9 cellular contexts compared by ENCODE assay signal in the genomic region with DNA sequence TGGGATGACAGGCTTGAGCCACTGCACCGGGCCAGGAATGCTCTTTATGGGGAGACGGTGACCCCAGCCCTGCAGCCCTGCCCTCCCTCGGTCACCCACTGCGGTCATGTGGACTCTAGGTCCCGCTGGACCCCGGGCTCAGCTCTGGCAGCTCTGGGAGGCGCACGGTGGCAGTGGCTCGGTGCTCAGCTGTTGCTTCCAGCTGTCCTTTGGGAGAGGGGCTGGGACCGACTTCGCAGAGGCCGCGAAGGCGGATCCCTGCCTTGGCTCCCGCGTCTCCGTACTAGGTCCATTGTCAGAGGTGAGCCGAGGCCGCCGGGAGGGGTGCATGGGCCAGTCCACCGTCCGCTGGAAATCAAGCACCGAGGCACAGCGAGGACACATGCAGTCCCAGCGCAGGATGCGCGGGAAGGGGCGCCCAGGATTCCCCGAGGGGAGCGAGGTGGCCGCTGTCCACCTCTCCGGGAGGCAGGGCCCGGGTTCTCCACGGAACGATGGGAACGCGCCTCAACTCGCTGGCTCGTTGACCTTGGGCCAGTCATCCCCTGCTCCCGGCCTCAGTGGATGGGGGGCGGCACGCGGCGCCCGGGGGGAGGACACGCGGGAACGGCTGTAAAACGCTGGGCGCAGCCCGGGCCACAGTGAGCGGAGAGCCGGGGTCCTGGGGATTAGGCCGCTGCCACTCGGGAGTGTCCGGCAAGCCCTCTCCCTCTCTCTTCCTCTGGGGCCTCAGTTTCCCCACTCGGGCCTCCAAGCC. TPM values are rescaled to one million over a fixed set of nuclear protein-coding genes. Genes with fewer than 3 reads are reported as not detected.
DNase-seq lines count a peak whose midpoint lies in the region; ATAC-seq and TF ChIP-seq lines count a peak whose summit lies in the region.
"Had no signal": no experiment of that assay in that cellular context is flagged by ENCODE, and none has a peak within 500 bp of the region (broad histone marks: within the 10 kb centered on the region; RNA-seq: fewer than 3 reads in every experiment).

No MANE protein-coding gene starts in this region.

- H3K27me3 ChIP-seq in MG63 = no peaks in the 10 kb centered on the region
- no peaks in the 10 kb centered on the region for H3K27me3 ChIP-seq in esophagus (ENCODE audit: control insufficient read depth in 1 of 2, insufficient read depth in 2 of 2, low read length in 2 of 2)

- TF ChIP-seq CTCF in AG10803 (conservative IDR thresholded peaks at IDR 0.05; ENCODE audit: low read length) (no peak), nephron progenitor cell (IDR thresholded peaks at IDR 0.05) (no peak)

- no peaks in the 10 kb centered on the region for H3K9me3 Mint-ChIP-seq in nephron progenitor cell

- peaks cover 29% of the 10 kb centered on the region for H3K4me1 Mint-ChIP-seq in nephron progenitor cell

- peak overlapping the region; percentile 27 to 32 for H3K27ac ChIP-seq in esophagus (ENCODE audit: low read depth in 2 of 2, low read length in 1 of 2)

- H3K27me3 Mint-ChIP-seq in nephron progenitor cell (ENCODE audit: low read depth, poor library complexity) = peaks cover 20% of the 10 kb centered on the region

- H3K4me3 ChIP-seq in AG10803 (ENCODE audit: low read length) (peak overlapping the region; percentile 62), MG63 (peak overlapping the region; percentile 73), esophagus (ENCODE audit: low read depth in 1 of 2, low read length in 2 of 2) (peak overlapping the region; percentile 68 to 73)

- H3K4me3 Mint-ChIP-seq in nephron progenitor cell = peak overlapping the region; percentile 64

- ATAC-seq in HG02852 (IDR thresholded peaks at IDR 0.05; ENCODE audit: unreplicated experiment) (no peak), HG03342 (IDR thresholded peaks at IDR 0.05; ENCODE audit: unreplicated experiment) (no peak)

- H3K36me3 Mint-ChIP-seq in nephron progenitor cell (ENCODE audit: low read depth) = peaks cover 11% of the 10 kb centered on the region

- 34 to 35% methylated on average over 55 to 57 of the region's 57 CpGs for WGBS in esophagus, 2 donors

- no peak overlapping the region for H3K27ac Mint-ChIP-seq in nephron progenitor cell

- H3K4me1 ChIP-seq in esophagus (ENCODE audit: control insufficient read depth in 2 of 2, insufficient read depth in 2 of 2, low read length in 1 of 2) = peaks cover 0 to 9% of the 10 kb centered on the region in 2 donors

- DNase-seq in AG10803 (ENCODE audit: low read depth) (no peak), MG63 (no peak), nephron progenitor cell (no peak), SW480 (ENCODE audit: low spot score) (no peak), NCI-H446 treated with DMSO at 0.1 percent for 48 hours (lab: John Stamatoyannopoulos, UW) (no peak)

- no peaks in the 10 kb centered on the region for H3K9me3 ChIP-seq in MG63
- no peaks in the 10 kb centered on the region for H3K9me3 ChIP-seq in esophagus (ENCODE audit: control insufficient read depth in 2 of 2, insufficient read depth in 1 of 2, low read depth in 1 of 2, low read length in 1 of 2)

- H3K36me3 ChIP-seq in MG63 (peaks cover 12% of the 10 kb centered on the region), esophagus (ENCODE audit: control insufficient read depth in 2 of 2, insufficient read depth in 2 of 2, low read length in 1 of 2) (no peaks in the 10 kb centered on the region)

RNA-seq across cellular contexts. Expression of gene GBGT1, which starts 0.7 kb away (rescaled TPM):
- 7.2 and 7.6 TPM in 2 replicates for total RNA-seq in MG63 (2014; rRNA removed; shearing (Covaris generic); ENCODE audit: low replicate concordance)
- polyA plus RNA-seq in esophagus = 1 to 10 TPM; 2.1 to 3.7 TPM

RNA-seq across cellular contexts. Expression of gene RALGDS, which starts 41.9 kb away (rescaled TPM):
- total RNA-seq in MG63 (2014; rRNA removed; shearing (Covaris generic); ENCODE audit: low replicate concordance) = 21.4 and 22.8 TPM in 2 replicates
- polyA plus RNA-seq in esophagus = 10 to 100 TPM; 47.8 to 67.9 TPM

RNA-seq across cellular contexts. Expression of gene OBP2B, which starts 46.1 kb away (rescaled TPM):
- not detected in 2 replicates for total RNA-seq in MG63 (2014; rRNA removed; shearing (Covaris generic); ENCODE audit: low replicate concordance)
- polyA plus RNA-seq in esophagus = not detected
- total RNA-seq: esophagus mucosa had no signal
